In genomic region chr2:216465580-216466197, GRCh38 we compare ENCODE assay signal across 18 cellular contexts.
"Had no signal": no experiment of that assay in that cellular context is flagged by ENCODE, and none has a peak within 500 bp of the region (broad histone marks: within the 10 kb centered on the region; RNA-seq: fewer than 3 reads in every experiment).

No MANE protein-coding gene starts in this region.

- DNase-seq: activated CD4-positive, alpha-beta T cell treated with anti-CD3 and anti-CD28 coated beads, Interleukin-2, amount 50 U/mL, for 48 hours; activated CD4-positive, CD25-positive, alpha-beta regulatory T cell treated with anti-CD3 and anti-CD28 coated beads, Interleukin-2, amount 50 U/mL, for 72 hours; activated effector memory CD4-positive, alpha-beta T cell treated with Interleukin-2 at 50 U/mL for 16 hours; activated naive CD4-positive, alpha-beta T cell treated with anti-CD3 and anti-CD28 coated beads, Interleukin-2, amount 50 U/mL, for 16 hours; colonic mucosa; foreskin keratinocyte; glutamatergic neuron; hypothalamus; kidney; mesendoderm; natural killer cell; stimulated activated CD4-positive, alpha-beta T cell treated with anti-CD3 and anti-CD28 coated beads, Interleukin-4, amount 100 ng/mL, for 1 hour; stimulated activated naive CD4-positive, alpha-beta T cell; substantia nigra; uterus had no signal

- H3K4me1 Mint-ChIP-seq: natural killer cell had no signal

- H3K27ac ChIP-seq: colonic mucosa, foreskin keratinocyte, tibial nerve, uterus had no signal

- H3K9me3 ChIP-seq: colonic mucosa, tibial nerve, uterus had no signal

- H3K27me3 ChIP-seq: cardiac muscle cell, colonic mucosa, foreskin keratinocyte, tibial nerve, uterus had no signal

- H3K4me3 Mint-ChIP-seq: natural killer cell had no signal

- H3K4me1 ChIP-seq: colonic mucosa, foreskin keratinocyte, tibial nerve, uterus had no signal

- H3K27ac Mint-ChIP-seq: natural killer cell had no signal

- H3K36me3 ChIP-seq: colonic mucosa, uterus had no signal

- H3K36me3 Mint-ChIP-seq: natural killer cell had no signal

- H3K4me3 ChIP-seq: cardiac muscle cell, colonic mucosa, tibial nerve, uterus had no signal

- ATAC-seq: esophagus mucosa, foreskin keratinocyte, natural killer cell had no signal

- H3K9me3 Mint-ChIP-seq: natural killer cell had no signal
